Comparison of ENCODE assay signal across 15 cellular contexts in genomic region chr13:99316657-99317244, GRCh38. TPM values are rescaled to one million over a fixed set of nuclear protein-coding genes. Genes with fewer than 3 reads are reported as not detected.
DNase-seq lines count a peak whose midpoint lies in the region; ATAC-seq and TF ChIP-seq lines count a peak whose summit lies in the region.
"Had no signal": no experiment of that assay in that cellular context is flagged by ENCODE, and none has a peak within 500 bp of the region (broad histone marks: within the 10 kb centered on the region; RNA-seq: fewer than 3 reads in every experiment).

No MANE protein-coding gene starts in this region.

- intact Hi-C loops in activated naive CD4-positive, alpha-beta T cell treated with anti-CD3 and anti-CD28 coated beads for 36 hours (cut with micrococcal nuclease), result no loop called here
- intact Hi-C loops in activated T-helper 2 cell treated with anti-CD3 and anti-CD28 coated beads, Interferon-gamma antibody, Interleukin-2, Interleukin-4, amounts not matched to agents 10 μg/mL and 5 μg/mL and 100 μg/mL, durations not matched to agents 14 hours and 24 hours and 36 hours (cut with micrococcal nuclease), result no loop called here
- intact Hi-C loops in ovary (cut with DNase I), result no loop called here

- TF ChIP-seq POLR2A in ovary (IDR thresholded peaks at IDR 0.05), result no peak

- peak overlapping the region; percentile 65 for H3K27ac Mint-ChIP-seq in activated naive CD4-positive, alpha-beta T cell treated with anti-CD3 and anti-CD28 coated beads for 36 hours
- no peak overlapping the region for H3K27ac Mint-ChIP-seq in activated naive CD4-positive, alpha-beta T cell treated with anti-CD3 and anti-CD28 coated beads, Interleukin-2, amount 10 ng/mL, durations not matched to agents 7 days and 5 days
- peak overlapping the region; percentile 96 for H3K27ac Mint-ChIP-seq in activated T-helper 2 cell treated with anti-CD3 and anti-CD28 coated beads, Interferon-gamma antibody, Interleukin-2, Interleukin-4, amounts not matched to agents 10 μg/mL and 5 μg/mL and 100 μg/mL, durations not matched to agents 14 hours and 24 hours and 36 hours
- H3K27ac Mint-ChIP-seq: mesothelial cell of epicardium had no signal

- H3K9me3 ChIP-seq in ovary, result no peaks in the 10 kb centered on the region
- H3K9me3 ChIP-seq: thoracic aorta had no signal

- H3K36me3 ChIP-seq in ovary, result no peaks in the 10 kb centered on the region
- H3K36me3 ChIP-seq: thoracic aorta had no signal

- peak overlapping the region; percentile 7 for H3K4me3 Mint-ChIP-seq in activated naive CD4-positive, alpha-beta T cell treated with anti-CD3 and anti-CD28 coated beads for 36 hours
- no peak overlapping the region for H3K4me3 Mint-ChIP-seq in activated naive CD4-positive, alpha-beta T cell treated with anti-CD3 and anti-CD28 coated beads, Interleukin-2, amount 10 ng/mL, durations not matched to agents 7 days and 5 days
- no peak overlapping the region for H3K4me3 Mint-ChIP-seq in activated T-helper 2 cell treated with anti-CD3 and anti-CD28 coated beads, Interferon-gamma antibody, Interleukin-2, Interleukin-4, amounts not matched to agents 10 μg/mL and 5 μg/mL and 100 μg/mL, durations not matched to agents 14 hours and 24 hours and 36 hours (ENCODE audit: low read depth)
- H3K4me3 Mint-ChIP-seq: mesothelial cell of epicardium had no signal

- no peaks in the 10 kb centered on the region for H3K27me3 ChIP-seq in ovary

- TF ChIP-seq EP300 in ovary (IDR thresholded peaks at IDR 0.05), result no peak

- peaks cover 14% of the 10 kb centered on the region for H3K4me1 ChIP-seq in ovary (ENCODE audit: insufficient read depth)

- CTCF ChIA-PET in activated naive CD4-positive, alpha-beta T cell treated with anti-CD3 and anti-CD28 coated beads for 36 hours (lab: Charles Lee), result interaction anchor here (1.3 kb wide), 1 partner anchor 47 kb away, joined by 4 read pairs; no protein-coding TSS in a partner anchor
- CTCF ChIA-PET in activated naive CD4-positive, alpha-beta T cell treated with anti-CD3 and anti-CD28 coated beads, Interleukin-2, amount 10 ng/mL, durations not matched to agents 7 days and 5 days (lab: Charles Lee), result no interaction called here

- H3K4me3 ChIP-seq in ovary, result no peak overlapping the region
- H3K4me3 ChIP-seq: thoracic aorta had no signal

- DNase-seq in activated naive CD4-positive, alpha-beta T cell treated with anti-CD3 and anti-CD28 coated beads for 36 hours, result no peak
- DNase-seq in activated naive CD4-positive, alpha-beta T cell treated with anti-CD3 and anti-CD28 coated beads, Interleukin-2, amount 10 ng/mL, durations not matched to agents 7 days and 5 days, result no peak
- peak; percentile 50 to 60 for DNase-seq in NCI-H187 (lab: John Stamatoyannopoulos, UW)
- DNase-seq in activated T-helper 2 cell treated with anti-CD3 and anti-CD28 coated beads, Interferon-gamma antibody, Interleukin-2, Interleukin-4, amounts not matched to agents 10 μg/mL and 5 μg/mL and 100 μg/mL, durations not matched to agents 14 hours and 24 hours and 36 hours (ENCODE audit: low spot score), result no peak
- peak in 4 of 5 donors; percentile 54 to 65 (median 57) for DNase-seq in ovary
- no peak for DNase-seq in hepatic stellate cell (ENCODE audit: low spot score)
- DNase-seq: activated naive CD4-positive, alpha-beta T cell treated with Interleukin-2 at 50 U/mL for 16 hours; hippocampal formation; NCI-H1694 had no signal

- H3K27ac ChIP-seq in ovary, result peak overlapping the region in 1 of 2 donors; percentile 2
- H3K27ac ChIP-seq: thoracic aorta, VCaP had no signal

- peaks cover 78% of the 10 kb centered on the region for H3K4me1 Mint-ChIP-seq in activated naive CD4-positive, alpha-beta T cell treated with anti-CD3 and anti-CD28 coated beads for 36 hours (ENCODE audit: low read depth)
- peaks cover 64% of the 10 kb centered on the region for H3K4me1 Mint-ChIP-seq in activated naive CD4-positive, alpha-beta T cell treated with anti-CD3 and anti-CD28 coated beads, Interleukin-2, amount 10 ng/mL, durations not matched to agents 7 days and 5 days
- peaks cover 62% of the 10 kb centered on the region for H3K4me1 Mint-ChIP-seq in activated T-helper 2 cell treated with anti-CD3 and anti-CD28 coated beads, Interferon-gamma antibody, Interleukin-2, Interleukin-4, amounts not matched to agents 10 μg/mL and 5 μg/mL and 100 μg/mL, durations not matched to agents 14 hours and 24 hours and 36 hours (ENCODE audit: low read depth)

- TF ChIP-seq CTCF in ovary (IDR thresholded peaks at IDR 0.05), result no peak

- H3K9me3 Mint-ChIP-seq in activated naive CD4-positive, alpha-beta T cell treated with anti-CD3 and anti-CD28 coated beads for 36 hours, result no peaks in the 10 kb centered on the region
- H3K9me3 Mint-ChIP-seq in activated naive CD4-positive, alpha-beta T cell treated with anti-CD3 and anti-CD28 coated beads, Interleukin-2, amount 10 ng/mL, durations not matched to agents 7 days and 5 days, result no peaks in the 10 kb centered on the region
- no peaks in the 10 kb centered on the region for H3K9me3 Mint-ChIP-seq in activated T-helper 2 cell treated with anti-CD3 and anti-CD28 coated beads, Interferon-gamma antibody, Interleukin-2, Interleukin-4, amounts not matched to agents 10 μg/mL and 5 μg/mL and 100 μg/mL, durations not matched to agents 14 hours and 24 hours and 36 hours
- H3K9me3 Mint-ChIP-seq: mesothelial cell of epicardium had no signal

- peaks cover 24% of the 10 kb centered on the region for H3K36me3 Mint-ChIP-seq in activated naive CD4-positive, alpha-beta T cell treated with anti-CD3 and anti-CD28 coated beads for 36 hours (ENCODE audit: low read depth)
- H3K36me3 Mint-ChIP-seq in activated naive CD4-positive, alpha-beta T cell treated with anti-CD3 and anti-CD28 coated beads, Interleukin-2, amount 10 ng/mL, durations not matched to agents 7 days and 5 days, result peaks cover 47% of the 10 kb centered on the region
- peaks cover 51% of the 10 kb centered on the region for H3K36me3 Mint-ChIP-seq in activated T-helper 2 cell treated with anti-CD3 and anti-CD28 coated beads, Interferon-gamma antibody, Interleukin-2, Interleukin-4, amounts not matched to agents 10 μg/mL and 5 μg/mL and 100 μg/mL, durations not matched to agents 14 hours and 24 hours and 36 hours (ENCODE audit: low read depth)

- ATAC-seq in HG02884 (IDR thresholded peaks at IDR 0.05; ENCODE audit: unreplicated experiment) (no peak), GM19452 (IDR thresholded peaks at IDR 0.05; ENCODE audit: unreplicated experiment) (no peak)

- 44 to 53% (median 46%) methylated on average over 6 of the region's 6 CpGs for WGBS in ovary, 3 donors

- no peaks in the 10 kb centered on the region for H3K27me3 Mint-ChIP-seq in activated naive CD4-positive, alpha-beta T cell treated with anti-CD3 and anti-CD28 coated beads for 36 hours (ENCODE audit: low read depth)
- H3K27me3 Mint-ChIP-seq in activated naive CD4-positive, alpha-beta T cell treated with anti-CD3 and anti-CD28 coated beads, Interleukin-2, amount 10 ng/mL, durations not matched to agents 7 days and 5 days, result no peaks in the 10 kb centered on the region
- H3K27me3 Mint-ChIP-seq in activated T-helper 2 cell treated with anti-CD3 and anti-CD28 coated beads, Interferon-gamma antibody, Interleukin-2, Interleukin-4, amounts not matched to agents 10 μg/mL and 5 μg/mL and 100 μg/mL, durations not matched to agents 14 hours and 24 hours and 36 hours (ENCODE audit: low read depth), result no peaks in the 10 kb centered on the region

RNA-seq across cellular contexts. Expression of gene GPR183, which starts 9.6 kb away (rescaled TPM):
- total RNA-seq in activated naive CD4-positive, alpha-beta T cell treated with anti-CD3 and anti-CD28 coated beads for 36 hours, result 10 to 100 TPM; 37.4 to 38.8 TPM
- total RNA-seq in activated T-helper 2 cell treated with anti-CD3 and anti-CD28 coated beads, Interferon-gamma antibody, Interleukin-2, Interleukin-4, amounts not matched to agents 10 μg/mL and 5 μg/mL and 100 μg/mL, durations not matched to agents 14 hours and 24 hours and 36 hours, result 143 and 147 TPM in 2 replicates
- total RNA-seq in ovary, result 10 to 100 TPM in 2 of 7 donors, 1 to 10 TPM in 5; 2.4 to 14.6 (median 5.5) TPM
- polyA plus RNA-seq in ovary, result 1 to 10 TPM; 4.7 to 7.6 TPM
- total RNA-seq: renal cortical epithelial cell had no signal

RNA-seq across cellular contexts. Expression of gene GPR18, which starts 58.6 kb away (rescaled TPM):
- 1 to 10 TPM; 2.4 TPM for total RNA-seq in activated naive CD4-positive, alpha-beta T cell treated with anti-CD3 and anti-CD28 coated beads for 36 hours
- 7.4 and 8.4 TPM in 2 replicates for total RNA-seq in activated T-helper 2 cell treated with anti-CD3 and anti-CD28 coated beads, Interferon-gamma antibody, Interleukin-2, Interleukin-4, amounts not matched to agents 10 μg/mL and 5 μg/mL and 100 μg/mL, durations not matched to agents 14 hours and 24 hours and 36 hours
- total RNA-seq in ovary, result under 1 TPM in 1 of 7 donors, not detected in 6; 0.30 TPM
- polyA plus RNA-seq in ovary, result under 1 TPM in 1 of 2 donors, not detected in 1; 0.73 TPM
- total RNA-seq: mesothelial cell of epicardium, renal cortical epithelial cell, thoracic aorta had no signal

Comparison
In these comparisons a context has a peak if more than half of its experiments do, and no peak if none do; other contexts are left out.
1. DNase-seq: peak in NCI-H187 (2 of 2) and ovary (4 of 5); none in activated naive CD4-positive, alpha-beta T cell treated with anti-CD3 and anti-CD28 coated beads for 36 hours (single experiment), activated naive CD4-positive, alpha-beta T cell treated with anti-CD3 and anti-CD28 coated beads, Interleukin-2, amount 10 ng/mL, durations not matched to agents 7 days and 5 days (single experiment), activated T-helper 2 cell treated with anti-CD3 and anti-CD28 coated beads, Interferon-gamma antibody, Interleukin-2, Interleukin-4, amounts not matched to agents 10 μg/mL and 5 μg/mL and 100 μg/mL, durations not matched to agents 14 hours and 24 hours and 36 hours (single experiment) and hepatic stellate cell (single experiment).